ENCODE assay signal across 18 cellular contexts in genomic region chr17:81244358-81245023, GRCh38. TPM values are rescaled to one million over a fixed set of nuclear protein-coding genes. Genes with fewer than 3 reads are reported as not detected.
DNase-seq lines count a peak whose midpoint lies in the region; FAIRE-seq and TF ChIP-seq lines count a peak whose summit lies in the region.
"Had no signal": no experiment of that assay in that cellular context is flagged by ENCODE, and none has a peak within 500 bp of the region (broad histone marks: within the 10 kb centered on the region; RNA-seq: fewer than 3 reads in every experiment).

No MANE protein-coding gene starts in this region.

- peak overlapping the region; percentile 63 for H3K27ac Mint-ChIP-seq in Caco-2 (ENCODE audit: unreplicated experiment)

- intact Hi-C loops in Caco-2 (cut with micrococcal nuclease; ENCODE audit: unreplicated experiment) (no loop called here), kidney (cut with DNase I) (no loop called here)

- H3K4me1 ChIP-seq in Caco-2, result no peaks in the 10 kb centered on the region
- H3K4me1 ChIP-seq in kidney (ENCODE audit: control insufficient read depth in 1 of 2, insufficient read depth in 1 of 2, low read depth in 1 of 2, low read length in 2 of 2), result peaks cover 4 to 6% of the 10 kb centered on the region in 2 donors

- BruUV-seq in Caco-2 (replicated peaks; lab: Mats Ljungman, UMichigan), result no TSS peak

- H3K36me3 ChIP-seq in Caco-2 (ENCODE audit: control insufficient read depth, insufficient read depth, low read length), result no peaks in the 10 kb centered on the region; the same call in 1 of the 2 replicates
- H3K36me3 ChIP-seq in SK-N-MC (ENCODE audit: insufficient read depth, low read length), result peaks cover 4% of the 10 kb centered on the region
- H3K36me3 ChIP-seq in kidney (ENCODE audit: control insufficient read depth in 1 of 2, insufficient read depth in 2 of 2, low read length in 2 of 2), result peaks cover under 1 to 5% of the 10 kb centered on the region in 2 donors
- H3K36me3 ChIP-seq: cardiac muscle cell had no signal

- no peak overlapping the region for H3K4me3 Mint-ChIP-seq in Caco-2 (ENCODE audit: unreplicated experiment)
- H3K4me3 Mint-ChIP-seq: CD14-positive monocyte had no signal

- H3K9me3 ChIP-seq in Caco-2 (peaks cover under 1% of the 10 kb centered on the region; the same call in 1 of the 2 replicates), SK-N-MC (ENCODE audit: low read depth, low read length) (no peaks in the 10 kb centered on the region), kidney (ENCODE audit: control insufficient read depth in 1 of 2, low read length in 2 of 2) (no peaks in the 10 kb centered on the region)
- H3K9me3 ChIP-seq: gastroesophageal sphincter, Peyer's patch had no signal

- in situ Hi-C loops in ACHN (cut with HindIII; ENCODE audit: low pct_ligation_motif_present, low pct_unique_long_range_greater_than_20kb, low sequenced_read_pairs), result no loop called here

- FAIRE-seq in kidney (lab: Jason Lieb, UNC), result no peak
- FAIRE-seq: endometrium had no signal

- POLR2A ChIA-PET in Caco-2 (lab: Charles Lee), result no interaction called here

- H3K36me3 Mint-ChIP-seq in Caco-2 (ENCODE audit: insufficient read depth, unreplicated experiment), result peaks cover 83% of the 10 kb centered on the region

- DNase-seq in Caco-2, result no peak
- DNase-seq in SK-N-MC (ENCODE audit: low read depth, low spot score), result no peak
- DNase-seq in kidney, result peak; percentile 73
- no peak for DNase-seq in mucosa of gallbladder (ENCODE audit: low spot score)
- DNase-seq in ACHN, result no peak
- DNase-seq in NOMO-1 treated with DMSO at 0.1 percent for 48 hours (lab: John Stamatoyannopoulos, UW; ENCODE audit: unreplicated experiment), result no peak
- DNase-seq in midbrain (lab: John Stamatoyannopoulos, UW), result no peak
- DNase-seq: activated naive CD4-positive, alpha-beta T cell treated with anti-CD3 and anti-CD28 coated beads, Interleukin-2, amount 50 U/mL, for 16 hours; islet precursor cell; NCI-H1048; Peyer's patch; stimulated activated CD4-positive, alpha-beta T cell treated with anti-CD3 and anti-CD28 coated beads, Interleukin-4, amount 100 ng/mL, for 4 hours; stimulated activated naive CD4-positive, alpha-beta T cell treated with Interleukin-2 at 50 U/mL for 16 hours had no signal

- no peak overlapping the region for H3K9ac ChIP-seq in SK-N-MC (ENCODE audit: insufficient read length)
- H3K9ac ChIP-seq in kidney (ENCODE audit: low read length in 2 of 2), result no peak overlapping the region

- TF ChIP-seq CTCF in 22Rv1 (IDR thresholded peaks at IDR 0.05), result no peak
- no peak for TF ChIP-seq CTCF in Caco-2 (IDR thresholded peaks at IDR 0.05; ENCODE audit: insufficient read depth in 1 of 2, low read depth in 1 of 2, low read length in 1 of 2, severe bottlenecking in 1 of 2, unreplicated experiment in 1 of 2)
- no peak for TF ChIP-seq CTCF in kidney (IDR thresholded peaks at IDR 0.05; ENCODE audit: borderline replicate concordance, extremely low read depth, insufficient read depth)

- peak overlapping the region; percentile 37 for H3K27ac ChIP-seq in 22Rv1
- H3K27ac ChIP-seq in SK-N-MC, result peak overlapping the region; percentile 5; the same call in 1 of the 2 replicates
- peak overlapping the region in 1 of 2 donors; percentile 23 for H3K27ac ChIP-seq in kidney (ENCODE audit: low read depth in 2 of 2, low read length in 2 of 2)
- H3K27ac ChIP-seq: cardiac muscle cell, gastroesophageal sphincter, Peyer's patch had no signal

- H3K9me3 Mint-ChIP-seq in Caco-2 (ENCODE audit: unreplicated experiment), result no peaks in the 10 kb centered on the region

- H3K4me3 ChIP-seq in Caco-2 (ENCODE audit: low read depth, low read length) (no peak overlapping the region), SK-N-MC (no peak overlapping the region), kidney (ENCODE audit: low read length in 2 of 2) (no peak overlapping the region)
- H3K4me3 ChIP-seq: cardiac muscle cell, gastroesophageal sphincter, Peyer's patch had no signal

- no peaks in the 10 kb centered on the region for H3K27me3 Mint-ChIP-seq in Caco-2 (ENCODE audit: insufficient read depth, unreplicated experiment)

- peaks cover 6% of the 10 kb centered on the region for H3K4me1 Mint-ChIP-seq in Caco-2 (ENCODE audit: low read depth, unreplicated experiment)

- H3K27me3 ChIP-seq in Caco-2 (replicated peaks; ENCODE audit: control insufficient read depth, insufficient read depth, low read length), result no peaks in the 10 kb centered on the region
- H3K27me3 ChIP-seq: cardiac muscle cell, gastroesophageal sphincter, Peyer's patch had no signal

- CTCF ChIA-PET in Caco-2 (lab: Charles Lee), result no interaction called here

RNA-seq across cellular contexts. Expression of gene NDUFAF8, which starts 5.4 kb away (rescaled TPM):
- total RNA-seq in Caco-2 (2022), result 65.0 and 66.7 TPM in 2 replicates
- total RNA-seq in kidney, result 38.6 TPM
- polyA plus RNA-seq in kidney (ENCODE audit: insufficient read depth, low read depth, low replicate concordance), result 134 TPM
- total RNA-seq in mucosa of gallbladder, result 38.1 TPM

RNA-seq across cellular contexts. Expression of gene TEPSIN, which starts 5.6 kb away (rescaled TPM):
- 38.7 and 40.3 TPM in 2 replicates for total RNA-seq in Caco-2 (2022)
- 42.8 TPM for total RNA-seq in kidney
- 13.9 TPM for polyA plus RNA-seq in kidney (ENCODE audit: insufficient read depth, low read depth, low replicate concordance)
- total RNA-seq in mucosa of gallbladder, result 57.9 TPM

RNA-seq across cellular contexts. Expression of gene CEP131, which starts 21.7 kb away (rescaled TPM):
- total RNA-seq in Caco-2 (2022) (28.4 and 29.4 TPM in 2 replicates), kidney (7.5 TPM), mucosa of gallbladder (12.7 TPM)
- polyA plus RNA-seq in kidney (ENCODE audit: insufficient read depth, low read depth, low replicate concordance), result 6.9 TPM

RNA-seq across cellular contexts. Expression of gene SLC38A10, which starts 50.6 kb away (rescaled TPM):
- total RNA-seq in Caco-2 (2022), result 131 and 137 TPM in 2 replicates
- 89.7 TPM for total RNA-seq in kidney
- polyA plus RNA-seq in kidney (ENCODE audit: insufficient read depth, low read depth, low replicate concordance), result 72.7 TPM
- 135 TPM for total RNA-seq in mucosa of gallbladder
